In the genomic region with DNA sequence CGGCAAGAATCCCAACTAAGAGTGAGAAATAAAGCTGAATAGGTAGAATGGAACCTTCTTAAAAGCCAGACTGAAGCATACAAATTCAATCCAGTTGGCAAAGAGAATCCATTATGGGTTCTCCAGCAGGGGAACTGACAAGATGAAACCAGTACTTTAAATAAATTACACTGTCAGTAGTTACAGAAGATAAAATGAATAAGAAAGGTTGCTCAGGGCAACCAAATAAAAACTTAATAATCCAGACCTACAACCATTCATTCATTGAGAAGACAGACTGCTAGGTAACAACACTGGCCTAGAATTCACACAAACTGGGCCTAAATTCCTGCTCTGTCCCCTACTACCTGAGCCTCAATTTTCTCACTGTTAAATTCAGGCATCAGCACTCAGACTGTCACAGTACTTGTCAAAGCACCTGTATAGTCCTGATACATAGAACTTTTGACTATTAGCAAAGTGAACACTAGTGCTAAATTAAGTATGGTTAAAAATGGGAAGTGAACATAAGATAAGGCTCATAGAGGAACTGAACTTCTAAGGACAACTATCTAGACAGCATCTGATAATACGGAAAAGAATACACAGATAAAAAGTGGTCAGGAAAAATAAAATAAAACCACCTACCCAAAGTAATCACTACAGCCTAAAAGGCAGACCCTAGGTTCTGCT, we compare ENCODE assay signal across 8 cellular contexts. TPM values are rescaled to one million over a fixed set of nuclear protein-coding genes. Genes with fewer than 3 reads are reported as not detected.
DNase-seq lines count a peak whose midpoint lies in the region; ATAC-seq, FAIRE-seq and TF ChIP-seq lines count a peak whose summit lies in the region.

No MANE protein-coding gene starts in this region.

- H3K79me2 ChIP-seq in Loucy (ENCODE audit: insufficient read depth, low read length) (peaks cover 100% of the 10 kb centered on the region), trophoblast cell (ENCODE audit: control insufficient read depth, insufficient read depth, low read length, poor library complexity) (peaks cover 28% of the 10 kb centered on the region)

- H3F3A ChIP-seq in Loucy (ENCODE audit: low read depth), result no peaks in the 10 kb centered on the region

- FAIRE-seq in GM19239 (lab: Jason Lieb, UNC), result peak; percentile 82

- H4K8ac ChIP-seq in trophoblast cell (ENCODE audit: low read depth, low read length), result no peak overlapping the region

- H3K23ac ChIP-seq in trophoblast cell (ENCODE audit: low read length), result no peak overlapping the region

- no peaks in the 10 kb centered on the region for H3K9me3 ChIP-seq in Loucy (ENCODE audit: insufficient read depth, low read depth, low read length)
- H3K9me3 ChIP-seq in breast epithelium, result no peaks in the 10 kb centered on the region
- no peaks in the 10 kb centered on the region for H3K9me3 ChIP-seq in trophoblast cell (ENCODE audit: insufficient read depth, low read depth, low read length)

- peak overlapping the region; percentile 75 for H3K4me2 ChIP-seq in Loucy (ENCODE audit: low read depth, low read length, poor library complexity, severe bottlenecking)
- no peak overlapping the region for H3K4me2 ChIP-seq in trophoblast cell (ENCODE audit: low read length)

- H3K4me1 ChIP-seq in Loucy (ENCODE audit: insufficient read depth, low read length, poor library complexity, severe bottlenecking), result peaks cover 52% of the 10 kb centered on the region
- no peaks in the 10 kb centered on the region for H3K4me1 ChIP-seq in breast epithelium
- H3K4me1 ChIP-seq in trophoblast cell (ENCODE audit: control insufficient read depth in 1 of 2, insufficient read depth in 2 of 2, low read length in 2 of 2), result no peaks in the 10 kb centered on the region

- peaks cover 6% of the 10 kb centered on the region for H3K79me1 ChIP-seq in trophoblast cell (ENCODE audit: low read length)

- intact Hi-C loops in breast epithelium (cut with DNase I; ENCODE audit: low total_unique reads), result no loop called here

- peaks cover 93% of the 10 kb centered on the region for H4K20me1 ChIP-seq in Loucy (ENCODE audit: insufficient read depth, low read length, poor library complexity, severe bottlenecking)

- no peak for ATAC-seq in HG03439 (IDR thresholded peaks at IDR 0.05; ENCODE audit: unreplicated experiment)

- no peak overlapping the region for H2AFZ ChIP-seq in Loucy (ENCODE audit: low read length)
- H2AFZ ChIP-seq in trophoblast cell (ENCODE audit: insufficient read depth, low read length, poor library complexity), result no peak overlapping the region

- no peak overlapping the region for H4K12ac ChIP-seq in trophoblast cell (ENCODE audit: low read depth, low read length)

- H2AK5ac ChIP-seq in trophoblast cell (ENCODE audit: low read length), result no peak overlapping the region

- H3K4ac ChIP-seq in trophoblast cell (ENCODE audit: low read depth, low read length), result peak overlapping the region; percentile 92

- DNase-seq in GM19239 (ENCODE audit: insufficient read length, low spot score), result no peak
- DNase-seq in breast epithelium (ENCODE audit: low spot score in 2 of 2), result no peak
- no peak for DNase-seq in trophoblast cell
- no peak for DNase-seq in DMS79 (lab: John Stamatoyannopoulos, UW)
- no peak for DNase-seq in DMS53 treated with DMSO at 0.1 percent for 48 hours (lab: John Stamatoyannopoulos, UW; ENCODE audit: unreplicated experiment)
- no peak for DNase-seq in LoVo (ENCODE audit: low spot score)

- H3K4me3 ChIP-seq in Loucy (ENCODE audit: low read length, poor library complexity, severe bottlenecking) (peak overlapping the region; percentile 94), breast epithelium (no peak overlapping the region), trophoblast cell (ENCODE audit: low read depth, low read length) (no peak overlapping the region)

- no peaks in the 10 kb centered on the region for H3K9me2 ChIP-seq in Loucy (replicated peaks; ENCODE audit: low read depth, low read length)

- peak overlapping the region; percentile 18 for H3K9ac ChIP-seq in Loucy (ENCODE audit: low read depth, low read length, poor library complexity, severe bottlenecking)
- no peak overlapping the region for H3K9ac ChIP-seq in trophoblast cell (ENCODE audit: low read length)

- no peak overlapping the region for H4K91ac ChIP-seq in trophoblast cell (ENCODE audit: low read depth, low read length)

- H3K36me3 ChIP-seq in Loucy (ENCODE audit: insufficient read depth, low read length) (no peaks in the 10 kb centered on the region; the same call in 1 of the 2 replicates), breast epithelium (no peaks in the 10 kb centered on the region), trophoblast cell (ENCODE audit: control insufficient read depth in 1 of 2, insufficient read depth in 2 of 2, low read length in 2 of 2) (peaks cover 0 to 1% of the 10 kb centered on the region in 2 experiments)

- no peak overlapping the region for H2BK120ac ChIP-seq in trophoblast cell (ENCODE audit: insufficient read depth, low read length, poor library complexity)

- H3K27me3 ChIP-seq in Loucy (ENCODE audit: insufficient read depth, low read length, poor library complexity, severe bottlenecking), result no peaks in the 10 kb centered on the region
- no peaks in the 10 kb centered on the region for H3K27me3 ChIP-seq in breast epithelium
- H3K27me3 ChIP-seq in trophoblast cell (ENCODE audit: insufficient read depth, low read length), result no peaks in the 10 kb centered on the region

- no peak overlapping the region for H3K14ac ChIP-seq in trophoblast cell (ENCODE audit: low read length)

- H2BK12ac ChIP-seq in trophoblast cell (ENCODE audit: low read length), result no peak overlapping the region

- no peak for TF ChIP-seq CTCF in Loucy (conservative IDR thresholded peaks at IDR 0.05; ENCODE audit: low read length)
- TF ChIP-seq CTCF in breast epithelium (IDR thresholded peaks at IDR 0.05), result no peak

- no CpG with 5 or more reads among the region's 2 CpGs for WGBS in trophoblast cell (ENCODE audit: extremely low coverage, insufficient coverage, insufficient read length)

- no peak overlapping the region for H3K18ac ChIP-seq in trophoblast cell (ENCODE audit: low read length)

- no peak for TF ChIP-seq POLR2A in breast epithelium (IDR thresholded peaks at IDR 0.05)

- H3K27ac ChIP-seq in breast epithelium, result peak overlapping the region; percentile 63 to 67
- no peak overlapping the region for H3K27ac ChIP-seq in trophoblast cell (ENCODE audit: low read depth, low read length)

- no peak overlapping the region for H2BK5ac ChIP-seq in trophoblast cell (ENCODE audit: low read depth, low read length, poor library complexity)

RNA-seq across cellular contexts. Expression of a gene that starts 6.0 kb away (rescaled TPM):
- 100 to 1,000 TPM in 2 of 3 donors, 10 to 100 TPM in 1; 92.8 to 147 (median 111) TPM for total RNA-seq in breast epithelium
- 50.0 and 57.9 TPM in 2 replicates for polyA plus RNA-seq in trophoblast cell (2013)
